12 cellular contexts compared by ENCODE assay signal in genomic region chr7:22814261-22815208, GRCh38. TPM values are rescaled to one million over a fixed set of nuclear protein-coding genes. Genes with fewer than 3 reads are reported as not detected.
DNase-seq lines count a peak whose midpoint lies in the region; ATAC-seq lines count a peak whose summit lies in the region.
"Had no signal": no experiment of that assay in that cellular context is flagged by ENCODE, and none has a peak within 500 bp of the region (broad histone marks: within the 10 kb centered on the region; RNA-seq: fewer than 3 reads in every experiment).

No MANE protein-coding gene starts in this region.

- no peak overlapping the region for H3K4me2 ChIP-seq in GM23248 (ENCODE audit: unreplicated experiment)

- ATAC-seq in GM19023 (IDR thresholded peaks at IDR 0.05; ENCODE audit: unreplicated experiment): no peak
- no peak for ATAC-seq in HG03460 (IDR thresholded peaks at IDR 0.05; ENCODE audit: unreplicated experiment)
- no peak for ATAC-seq in Right ventricle myocardium superior (ENCODE audit: poor library complexity)

- H2AFZ ChIP-seq in GM23248: no peak overlapping the region

- no peaks in the 10 kb centered on the region for H4K20me1 ChIP-seq in GM23248 (ENCODE audit: insufficient read depth)

- WGBS in GM23248 (ENCODE audit: low coverage in 1 of 2, low lambda C conversion rate in 2 of 2, missing lambda C conversion rate in 2 of 2), 2 experiments: 83 to 86% methylated on average over 10 of the region's 10 CpGs

- DNase-seq in AG08396 (ENCODE audit: low spot score): peak; percentile 38
- peak; percentile 67 for DNase-seq in GM23248
- DNase-seq in RKO (ENCODE audit: low spot score): peak; percentile 28
- DNase-seq in fibroblast of peridontal ligament (ENCODE audit: extremely low read depth): peak; percentile 64
- DNase-seq in cerebellar cortex (ENCODE audit: low spot score): no peak
- DNase-seq in Right ventricle myocardium superior: no peak
- DNase-seq: activated CD4-positive, CD25-positive, alpha-beta regulatory T cell treated with anti-CD3 and anti-CD28 coated beads, Interleukin-2, amount 50 U/mL, for 72 hours; COR-L47; NCI-H2171; tibial artery had no signal

- in situ Hi-C loops in GM23248 (cut with MboI): no loop called here

- peaks cover 43% of the 10 kb centered on the region for H3K36me3 ChIP-seq in GM23248 (ENCODE audit: low read depth)

- H3K4me1 ChIP-seq in GM23248 (ENCODE audit: insufficient read depth): no peaks in the 10 kb centered on the region

- no peak overlapping the region for H3K27ac ChIP-seq in GM23248
- H3K27ac ChIP-seq: tibial artery had no signal

- H3F3A ChIP-seq in GM23248 (ENCODE audit: insufficient read depth): peaks cover 40% of the 10 kb centered on the region

- no peaks in the 10 kb centered on the region for H3K9me2 ChIP-seq in GM23248 (ENCODE audit: insufficient read depth)

- H3K9me3 ChIP-seq in GM23248 (ENCODE audit: low read depth): no peaks in the 10 kb centered on the region
- H3K9me3 ChIP-seq: tibial artery had no signal

- no peaks in the 10 kb centered on the region for H3K27me3 ChIP-seq in GM23248 (replicated peaks; ENCODE audit: insufficient read depth)
- H3K27me3 ChIP-seq: tibial artery had no signal

- intact Hi-C loops in Right ventricle myocardium superior (cut with DNase I): no loop called here

- no peak overlapping the region for H3K4me3 ChIP-seq in GM23248
- H3K4me3 ChIP-seq: tibial artery had no signal

- H3K9ac ChIP-seq in GM23248: no peak overlapping the region

- H3K79me2 ChIP-seq in GM23248 (ENCODE audit: insufficient read depth): peaks cover 42% of the 10 kb centered on the region

RNA-seq across cellular contexts. Expression of gene TOMM7, which starts 8.1 kb away (rescaled TPM):
- total RNA-seq in GM23248 (2014; rRNA removed; shearing (Covaris generic)): 84.1 and 132 TPM in 2 replicates
- 376 and 408 TPM in 2 replicates for polyA plus RNA-seq in GM23248 (2016; fragmentation: Nextera tagmentation; extraction: Ambion mirVana)
- total RNA-seq in Right ventricle myocardium superior: 634 TPM

Comparison
In these comparisons a context has a peak if more than half of its experiments do, and no peak if none do; other contexts are left out.
1. DNase-seq: peak in AG08396 (single experiment), GM23248 (single experiment), RKO (single experiment) and fibroblast of peridontal ligament (single experiment); none in cerebellar cortex (single experiment) and Right ventricle myocardium superior (single experiment).